8 cellular contexts compared by ENCODE assay signal in the genomic region with DNA sequence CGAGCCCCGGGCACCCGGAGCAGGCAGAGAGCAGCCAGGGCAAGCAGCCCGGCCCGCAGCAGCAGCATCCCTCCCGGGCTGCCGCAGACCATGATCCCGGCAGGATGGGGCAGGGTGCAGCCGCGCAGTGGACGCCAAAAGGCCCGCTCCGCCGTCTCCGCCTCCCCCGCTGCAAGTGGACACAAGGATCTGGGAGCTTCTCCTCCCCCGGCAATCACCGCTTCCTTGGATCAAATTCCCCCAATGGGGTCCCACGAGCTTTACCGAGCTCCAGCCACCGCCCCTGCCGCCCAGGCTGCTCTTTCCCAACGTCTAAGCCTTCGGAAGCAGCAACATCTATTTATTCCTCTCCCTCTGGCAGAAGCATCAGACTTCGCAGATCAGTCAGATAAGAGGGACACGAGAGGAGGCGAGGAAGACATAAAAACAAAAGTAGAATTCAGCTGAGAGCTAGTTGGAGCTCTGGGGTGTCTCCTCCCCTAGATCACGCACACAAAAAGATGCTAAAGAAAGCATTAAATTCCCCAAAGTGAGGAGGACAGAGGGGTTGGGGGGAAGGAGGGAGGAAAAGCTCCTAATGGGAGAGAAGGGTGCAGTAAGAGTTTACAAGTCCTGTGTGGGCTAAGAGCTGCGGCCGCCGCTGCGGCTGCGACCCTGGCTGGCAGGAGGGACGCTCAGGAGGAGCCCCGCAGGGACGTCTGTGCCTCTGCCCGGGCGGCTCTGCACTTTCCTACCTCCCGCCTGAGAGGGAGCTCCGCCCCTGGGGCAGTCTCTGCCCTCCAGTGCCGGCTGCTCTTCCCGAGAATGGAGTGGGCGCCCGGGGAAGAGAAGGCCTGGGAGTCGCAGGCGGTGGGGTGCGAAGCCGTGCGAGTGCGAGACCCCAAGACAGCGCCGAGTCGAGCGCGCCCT. TPM values are rescaled to one million over a fixed set of nuclear protein-coding genes. Genes with fewer than 3 reads are reported as not detected.
DNase-seq lines count a peak whose midpoint lies in the region; ATAC-seq and TF ChIP-seq lines count a peak whose summit lies in the region.

A gene with protein sequence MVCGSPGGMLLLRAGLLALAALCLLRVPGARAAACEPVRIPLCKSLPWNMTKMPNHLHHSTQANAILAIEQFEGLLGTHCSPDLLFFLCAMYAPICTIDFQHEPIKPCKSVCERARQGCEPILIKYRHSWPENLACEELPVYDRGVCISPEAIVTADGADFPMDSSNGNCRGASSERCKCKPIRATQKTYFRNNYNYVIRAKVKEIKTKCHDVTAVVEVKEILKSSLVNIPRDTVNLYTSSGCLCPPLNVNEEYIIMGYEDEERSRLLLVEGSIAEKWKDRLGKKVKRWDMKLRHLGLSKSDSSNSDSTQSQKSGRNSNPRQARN (minus strand): TSS at position 177 of the 909 bp plus-strand sequence. CDS start 85 bp downstream, at position 92.

- peak; percentile 18 for DNase-seq in Ammon's horn (ENCODE audit: low spot score)
- DNase-seq in activated T-cell treated with anti-CD3 and anti-CD28 coated beads, Interleukin-2, amount 50 U/mL, for 72 hours: peak in 1 of 2 donors; percentile 8
- peak in 1 of 2 donors; percentile 13 for DNase-seq in foreskin keratinocyte
- no peak for DNase-seq in UCSD-AML1 (lab: John Stamatoyannopoulos, UW; ENCODE audit: unreplicated experiment)
- DNase-seq in NCI-H187 treated with DMSO at 0.1 percent for 48 hours (lab: John Stamatoyannopoulos, UW): no peak

- no peaks in the 10 kb centered on the region for H3K9me3 ChIP-seq in neural cell (ENCODE audit: low read length)

- H4K20me1 ChIP-seq in neural cell (ENCODE audit: insufficient read depth): no peaks in the 10 kb centered on the region

- H3K27me3 ChIP-seq in foreskin keratinocyte (peaks cover 80% of the 10 kb centered on the region), neural cell (ENCODE audit: insufficient read depth, low read depth, low read length) (peaks cover 13% of the 10 kb centered on the region)

- H3K4me2 ChIP-seq in neural cell (ENCODE audit: low read length): peak within 1 kb of the TSS; percentile 36

- H3K9me2 ChIP-seq in neural cell (ENCODE audit: insufficient read depth, low read length): no peaks in the 10 kb centered on the region

- TF ChIP-seq EP300 in neural cell (conservative IDR thresholded peaks at IDR 0.05; ENCODE audit: poor library complexity, severe bottlenecking): no peak

- no peaks in the 10 kb centered on the region for H3K36me3 ChIP-seq in neural cell (ENCODE audit: insufficient read depth, low read length)

- no peaks in the 10 kb centered on the region for H3K9me3 Mint-ChIP-seq in activated T-cell treated with anti-CD3 and anti-CD28 coated beads, Interleukin-2, amount 50 U/mL, for 72 hours

- H3K9ac ChIP-seq in neural cell (ENCODE audit: low read length): peak within 1 kb of the TSS; percentile 50

- peak within 1 kb of the TSS; percentile 58 to 86 for H3K4me3 Mint-ChIP-seq in activated T-cell treated with anti-CD3 and anti-CD28 coated beads, Interleukin-2, amount 50 U/mL, for 72 hours

- peak; percentile 47 for ATAC-seq in HG02759 (IDR thresholded peaks at IDR 0.05; ENCODE audit: unreplicated experiment)
- ATAC-seq in activated T-cell treated with anti-CD3 and anti-CD28 coated beads, Interleukin-2, amount 50 U/mL, for 72 hours (replicated peaks in 1 of 2): peak; percentile 60 to 64
- ATAC-seq in foreskin keratinocyte: peak; percentile 74
- ATAC-seq in GM21619 (IDR thresholded peaks at IDR 0.05; ENCODE audit: unreplicated experiment): no peak

- peaks cover 0 to 4% of the 10 kb centered on the region in 2 donors for H3K36me3 Mint-ChIP-seq in activated T-cell treated with anti-CD3 and anti-CD28 coated beads, Interleukin-2, amount 50 U/mL, for 72 hours (ENCODE audit: insufficient read depth in 2 of 2)

- H3K27ac Mint-ChIP-seq in activated T-cell treated with anti-CD3 and anti-CD28 coated beads, Interleukin-2, amount 50 U/mL, for 72 hours: no peak within 1 kb of the TSS

- H3K79me2 ChIP-seq in neural cell (replicated peaks; ENCODE audit: insufficient read depth, low read length): peaks cover 57% of the 10 kb centered on the region

- peak within 1 kb of the TSS; percentile 29 for H2AFZ ChIP-seq in neural cell (ENCODE audit: low read depth, low read length)

- peak within 1 kb of the TSS; percentile 66 for H3K4me3 ChIP-seq in neural cell (ENCODE audit: low read length)

- H3K27ac ChIP-seq in foreskin keratinocyte (no peak within 1 kb of the TSS), neural cell (ENCODE audit: low read length) (no peak within 1 kb of the TSS)

- peaks cover 4% of the 10 kb centered on the region for H3F3A ChIP-seq in neural cell (ENCODE audit: insufficient read depth, low read length, poor library complexity, severe bottlenecking)

- H3K4me1 ChIP-seq in foreskin keratinocyte: no peaks in the 10 kb centered on the region

- no peak for TF ChIP-seq RAD21 in neural cell (conservative IDR thresholded peaks at IDR 0.05)

- no peak for TF ChIP-seq CTCF in foreskin keratinocyte (conservative IDR thresholded peaks at IDR 0.05)
- no peak for TF ChIP-seq CTCF in neural cell (IDR thresholded peaks at IDR 0.05; ENCODE audit: poor library complexity, severe bottlenecking)

- H3K27me3 Mint-ChIP-seq in activated T-cell treated with anti-CD3 and anti-CD28 coated beads, Interleukin-2, amount 50 U/mL, for 72 hours (ENCODE audit: low read depth): peaks cover 72% of the 10 kb centered on the region

- H3K4me1 Mint-ChIP-seq in activated T-cell treated with anti-CD3 and anti-CD28 coated beads, Interleukin-2, amount 50 U/mL, for 72 hours (ENCODE audit: low read depth): peaks cover 21% of the 10 kb centered on the region

TF ChIP-seq in neural cell, 6 proteins besides CTCF, POLR2A, EP300 and RAD21:
- no peak for TF ChIP-seq TAF1 (IDR thresholded peaks at IDR 0.05; ENCODE audit: low read depth)
- TF ChIP-seq MXI1 (conservative IDR thresholded peaks at IDR 0.05; ENCODE audit: poor library complexity, severe bottlenecking): no peak
- no peak for TF ChIP-seq POLR2AphosphoS5 (IDR thresholded peaks at IDR 0.05)
- TF ChIP-seq, protein P1, sequence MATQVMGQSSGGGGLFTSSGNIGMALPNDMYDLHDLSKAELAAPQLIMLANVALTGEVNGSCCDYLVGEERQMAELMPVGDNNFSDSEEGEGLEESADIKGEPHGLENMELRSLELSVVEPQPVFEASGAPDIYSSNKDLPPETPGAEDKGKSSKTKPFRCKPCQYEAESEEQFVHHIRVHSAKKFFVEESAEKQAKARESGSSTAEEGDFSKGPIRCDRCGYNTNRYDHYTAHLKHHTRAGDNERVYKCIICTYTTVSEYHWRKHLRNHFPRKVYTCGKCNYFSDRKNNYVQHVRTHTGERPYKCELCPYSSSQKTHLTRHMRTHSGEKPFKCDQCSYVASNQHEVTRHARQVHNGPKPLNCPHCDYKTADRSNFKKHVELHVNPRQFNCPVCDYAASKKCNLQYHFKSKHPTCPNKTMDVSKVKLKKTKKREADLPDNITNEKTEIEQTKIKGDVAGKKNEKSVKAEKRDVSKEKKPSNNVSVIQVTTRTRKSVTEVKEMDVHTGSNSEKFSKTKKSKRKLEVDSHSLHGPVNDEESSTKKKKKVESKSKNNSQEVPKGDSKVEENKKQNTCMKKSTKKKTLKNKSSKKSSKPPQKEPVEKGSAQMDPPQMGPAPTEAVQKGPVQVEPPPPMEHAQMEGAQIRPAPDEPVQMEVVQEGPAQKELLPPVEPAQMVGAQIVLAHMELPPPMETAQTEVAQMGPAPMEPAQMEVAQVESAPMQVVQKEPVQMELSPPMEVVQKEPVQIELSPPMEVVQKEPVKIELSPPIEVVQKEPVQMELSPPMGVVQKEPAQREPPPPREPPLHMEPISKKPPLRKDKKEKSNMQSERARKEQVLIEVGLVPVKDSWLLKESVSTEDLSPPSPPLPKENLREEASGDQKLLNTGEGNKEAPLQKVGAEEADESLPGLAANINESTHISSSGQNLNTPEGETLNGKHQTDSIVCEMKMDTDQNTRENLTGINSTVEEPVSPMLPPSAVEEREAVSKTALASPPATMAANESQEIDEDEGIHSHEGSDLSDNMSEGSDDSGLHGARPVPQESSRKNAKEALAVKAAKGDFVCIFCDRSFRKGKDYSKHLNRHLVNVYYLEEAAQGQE (IDR thresholded peaks at IDR 0.05; ENCODE audit: borderline replicate concordance): no peak
- TF ChIP-seq SMC3 (conservative IDR thresholded peaks at IDR 0.05; ENCODE audit: poor library complexity): no peak
- no peak for TF ChIP-seq EZH2 (IDR thresholded peaks at IDR 0.05; ENCODE audit: borderline replicate concordance, insufficient read depth, low read length, poor library complexity, severe bottlenecking)

RNA-seq across cellular contexts. Expression of the gene that starts here (rescaled TPM):
- total RNA-seq in activated T-cell treated with anti-CD3 and anti-CD28 coated beads, Interleukin-2, amount 50 U/mL, for 72 hours: not detected
- not detected in 2 replicates for total RNA-seq in foreskin keratinocyte
- polyA plus RNA-seq in foreskin keratinocyte (not detected in 2 replicates), neural cell (2.1 and 3.5 TPM in 2 replicates)
- 1.4 and 1.5 TPM in 2 replicates for polyA minus RNA-seq in neural cell

Comparison
In these comparisons a context has a peak if more than half of its experiments do, and no peak if none do; other contexts are left out.
1. Peak in ATAC-seq in activated T-cell treated with anti-CD3 and anti-CD28 coated beads, Interleukin-2, amount 50 U/mL, for 72 hours; RNA of the gene not detected or under 1 TPM.
2. Peak in ATAC-seq in foreskin keratinocyte; RNA of the gene not detected or under 1 TPM.